In the genomic region with DNA sequence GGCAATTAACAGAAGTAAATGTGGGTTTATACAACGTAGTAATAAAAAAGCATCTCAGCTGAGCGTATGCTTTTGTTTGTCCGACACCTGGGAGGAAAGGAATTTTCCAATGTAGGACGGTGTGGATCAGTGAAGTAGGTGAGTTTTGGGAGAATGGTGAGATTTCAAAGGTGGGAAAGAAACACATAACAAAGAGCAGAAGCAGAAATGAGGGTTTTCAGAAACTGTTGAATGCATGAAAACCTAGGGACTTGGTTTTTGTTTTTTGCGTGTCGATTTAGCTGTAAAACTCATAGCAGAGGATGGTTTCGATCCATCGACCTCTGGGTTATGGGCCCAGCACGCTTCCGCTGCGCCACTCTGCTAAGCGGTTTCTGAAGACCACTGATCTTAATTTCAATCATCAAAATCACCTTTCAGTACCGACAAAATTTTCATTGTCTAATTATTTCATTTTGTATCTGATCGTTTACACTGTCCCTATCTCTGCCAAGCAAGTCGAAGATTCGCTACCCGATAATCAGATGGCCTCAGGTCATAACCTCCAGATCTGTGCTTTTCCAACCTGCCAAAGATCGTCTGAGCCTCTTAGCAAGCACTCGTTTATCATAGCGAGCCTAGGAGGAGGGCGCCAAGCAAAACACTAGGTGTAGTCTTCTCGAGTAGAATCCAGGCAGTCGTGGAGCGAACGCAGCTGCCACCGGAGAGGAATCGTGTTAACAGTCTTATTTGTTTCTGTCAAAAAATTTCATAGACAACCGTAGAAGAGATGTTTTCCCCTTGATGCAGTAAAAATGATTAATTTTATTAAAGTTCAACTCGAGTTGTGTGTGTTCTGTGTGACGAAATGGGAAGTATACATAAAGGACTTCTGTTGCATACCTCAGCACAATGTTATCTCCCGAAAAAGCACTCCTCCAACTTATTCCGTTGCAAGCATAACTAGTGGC, we compare ENCODE assay signal across 8 cellular contexts. TPM values are rescaled to one million over a fixed set of nuclear protein-coding genes. Genes with fewer than 3 reads are reported as not detected.
DNase-seq lines count a peak whose midpoint lies in the region; ATAC-seq and TF ChIP-seq lines count a peak whose summit lies in the region.

No MANE protein-coding gene starts in this region.

- ATAC-seq in CD4-positive, CD25-positive, alpha-beta regulatory T cell (ENCODE audit: low read depth in 2 of 2) = peak in 1 of 2 donors; percentile 46
- peak; percentile 62 for ATAC-seq in HG02885 (IDR thresholded peaks at IDR 0.05; ENCODE audit: poor library complexity, unreplicated experiment)
- peak; percentile 50 to 74 for ATAC-seq in stimulated activated naive B cell treated with anti-CD40 and anti-IgM and Interleukin-4, amounts not matched to agents 10 μg/mL and 1 μg/mL and 100 μg/mL, for 72 hours (replicated peaks)
- no peak for ATAC-seq in GM18858 (IDR thresholded peaks at IDR 0.05; ENCODE audit: unreplicated experiment)
- ATAC-seq in GM21381 (IDR thresholded peaks at IDR 0.05; ENCODE audit: unreplicated experiment) = no peak

- H3K4me1 ChIP-seq in CD4-positive, CD25-positive, alpha-beta regulatory T cell (ENCODE audit: control insufficient read depth, insufficient read depth, low read length, poor library complexity, severe bottlenecking) = peaks cover 3% of the 10 kb centered on the region

- H3K27me3 Mint-ChIP-seq in CD4-positive, CD25-positive, alpha-beta regulatory T cell = peaks cover 65% of the 10 kb centered on the region
- peaks cover 21 to 51% of the 10 kb centered on the region in 2 donors for H3K27me3 Mint-ChIP-seq in stimulated activated naive B cell treated with anti-CD40 and anti-IgM and Interleukin-4, amounts not matched to agents 10 μg/mL and 1 μg/mL and 100 μg/mL, for 72 hours

- H3K9me3 ChIP-seq in CD4-positive, CD25-positive, alpha-beta regulatory T cell (ENCODE audit: control insufficient read depth in 2 of 2, low read length in 2 of 2) = no peaks in the 10 kb centered on the region

- H3K4me3 Mint-ChIP-seq in CD4-positive, CD25-positive, alpha-beta regulatory T cell = peak overlapping the region; percentile 61 to 89 (median 86)
- peak overlapping the region; percentile 68 to 81 for H3K4me3 Mint-ChIP-seq in stimulated activated naive B cell treated with anti-CD40 and anti-IgM and Interleukin-4, amounts not matched to agents 10 μg/mL and 1 μg/mL and 100 μg/mL, for 72 hours

- in situ Hi-C loops in astrocyte of the cerebellum (cut with HindIII; ENCODE audit: low sequenced_read_pairs) = no loop called here

- H3K27me3 ChIP-seq in CD4-positive, CD25-positive, alpha-beta regulatory T cell (ENCODE audit: control insufficient read depth, insufficient read depth, low read length) = peaks cover 26% of the 10 kb centered on the region

- no peak overlapping the region for H3K27ac ChIP-seq in CD4-positive, CD25-positive, alpha-beta regulatory T cell (ENCODE audit: insufficient read depth, low read length, poor library complexity, severe bottlenecking)

- H3K36me3 ChIP-seq in CD4-positive, CD25-positive, alpha-beta regulatory T cell (ENCODE audit: control insufficient read depth, insufficient read depth, low read length) = no peaks in the 10 kb centered on the region

- peak overlapping the region in 2 of 3 donors; percentile 42 to 88 for H3K27ac Mint-ChIP-seq in CD4-positive, CD25-positive, alpha-beta regulatory T cell
- peak overlapping the region; percentile 93 for H3K27ac Mint-ChIP-seq in stimulated activated naive B cell treated with anti-CD40 and anti-IgM and Interleukin-4, amounts not matched to agents 10 μg/mL and 1 μg/mL and 100 μg/mL, for 72 hours

- no peak for TF ChIP-seq CTCF in astrocyte of the cerebellum (IDR thresholded peaks at IDR 0.05; ENCODE audit: low read depth, low read length, missing control alignments)

- peak overlapping the region; percentile 69 for H3K4me3 ChIP-seq in CD4-positive, CD25-positive, alpha-beta regulatory T cell (ENCODE audit: low read depth, low read length)
- H3K4me3 ChIP-seq in astrocyte of the cerebellum (ENCODE audit: low read depth, low read length) = peak overlapping the region; percentile 40

- peaks cover 0 to 9% (median 3%) of the 10 kb centered on the region in 7 donors for H3K9me3 Mint-ChIP-seq in CD4-positive, CD25-positive, alpha-beta regulatory T cell
- peaks cover 0 to 9% of the 10 kb centered on the region in 2 donors for H3K9me3 Mint-ChIP-seq in stimulated activated naive B cell treated with anti-CD40 and anti-IgM and Interleukin-4, amounts not matched to agents 10 μg/mL and 1 μg/mL and 100 μg/mL, for 72 hours

- no peaks in the 10 kb centered on the region for H3K36me3 Mint-ChIP-seq in CD4-positive, CD25-positive, alpha-beta regulatory T cell
- H3K36me3 Mint-ChIP-seq in stimulated activated naive B cell treated with anti-CD40 and anti-IgM and Interleukin-4, amounts not matched to agents 10 μg/mL and 1 μg/mL and 100 μg/mL, for 72 hours = peaks cover 1 to 4% of the 10 kb centered on the region in 2 donors

- peak; percentile 32 to 62 (median 36) for DNase-seq in CD4-positive, CD25-positive, alpha-beta regulatory T cell
- DNase-seq in SHP77 treated with DMSO at 0.1 percent for 48 hours (lab: John Stamatoyannopoulos, UW) = peak; percentile 76
- no peak for DNase-seq in astrocyte of the cerebellum (ENCODE audit: low read depth)
- DNase-seq in left kidney (ENCODE audit: low read depth, low spot score) = peak; percentile 59
- DNase-seq in stimulated activated naive B cell treated with anti-CD40 and anti-IgM and Interleukin-4, amounts not matched to agents 10 μg/mL and 1 μg/mL and 100 μg/mL, for 72 hours = no peak

- peaks cover 0 to 7% (median 3%) of the 10 kb centered on the region in 4 donors for H3K4me1 Mint-ChIP-seq in CD4-positive, CD25-positive, alpha-beta regulatory T cell
- H3K4me1 Mint-ChIP-seq in stimulated activated naive B cell treated with anti-CD40 and anti-IgM and Interleukin-4, amounts not matched to agents 10 μg/mL and 1 μg/mL and 100 μg/mL, for 72 hours = peaks cover 5 to 8% of the 10 kb centered on the region in 2 donors

RNA-seq across cellular contexts. Expression of a gene that starts 20.9 kb away (rescaled TPM):
- not detected for total RNA-seq in CD4-positive, CD25-positive, alpha-beta regulatory T cell
- not detected for polyA plus RNA-seq in CD4-positive, CD25-positive, alpha-beta regulatory T cell

RNA-seq across cellular contexts. Expression of a gene that starts 55.6 kb away (rescaled TPM):
- total RNA-seq in CD4-positive, CD25-positive, alpha-beta regulatory T cell = 1.0 TPM
- polyA plus RNA-seq in CD4-positive, CD25-positive, alpha-beta regulatory T cell = 1 to 10 TPM in 3 of 4 donors, not detected in 1; 1.5 to 1.7 (median 1.5) TPM

Comparison
In these comparisons a context has a peak if more than half of its experiments do, and no peak if none do; other contexts are left out.
1. ATAC-seq: peak in HG02885 (single experiment) and stimulated activated naive B cell treated with anti-CD40 and anti-IgM and Interleukin-4, amounts not matched to agents 10 μg/mL and 1 μg/mL and 100 μg/mL, for 72 hours (2 of 2); none in GM18858 (single experiment) and GM21381 (single experiment).
2. DNase-seq: peak in CD4-positive, CD25-positive, alpha-beta regulatory T cell (3 of 3), SHP77 treated with DMSO at 0.1 percent for 48 hours (single experiment) and left kidney (single experiment); none in astrocyte of the cerebellum (single experiment) and stimulated activated naive B cell treated with anti-CD40 and anti-IgM and Interleukin-4, amounts not matched to agents 10 μg/mL and 1 μg/mL and 100 μg/mL, for 72 hours (single experiment).